8 cellular contexts compared by ENCODE assay signal in genomic region chr19:47231215-47232054, GRCh38. TPM values are rescaled to one million over a fixed set of nuclear protein-coding genes. Genes with fewer than 3 reads are reported as not detected.
DNase-seq lines count a peak whose midpoint lies in the region; ATAC-seq and TF ChIP-seq lines count a peak whose summit lies in the region.

No MANE protein-coding gene starts in this region.

- ATAC-seq in GM18909 (IDR thresholded peaks at IDR 0.05; ENCODE audit: poor library complexity, unreplicated experiment) = peak; percentile 22

- no peaks in the 10 kb centered on the region for H3K9me3 ChIP-seq in right atrium auricular region
- H3K9me3 ChIP-seq in prostate gland = no peaks in the 10 kb centered on the region

- intact Hi-C loops in prostate gland (cut with DNase I) = no loop called here

- H3K9ac ChIP-seq in KMS-11 = no peak overlapping the region; the same call in 1 of the 2 replicates

- peak overlapping the region; percentile 79; the same call in 1 of the 2 replicates for H2AFZ ChIP-seq in KMS-11 (ENCODE audit: low read depth)

- H3K4me1 ChIP-seq in KMS-11 (ENCODE audit: low read depth, poor library complexity, severe bottlenecking) = peaks cover 41% of the 10 kb centered on the region
- H3K4me1 ChIP-seq in right atrium auricular region = peaks cover 0 to 47% of the 10 kb centered on the region in 2 donors
- peaks cover 10% of the 10 kb centered on the region for H3K4me1 ChIP-seq in prostate gland (replicated peaks)

- H4K20me1 ChIP-seq in KMS-11 (ENCODE audit: insufficient read depth) = no peaks in the 10 kb centered on the region

- H3K79me2 ChIP-seq in KMS-11 (ENCODE audit: insufficient read depth, low read depth) = no peaks in the 10 kb centered on the region

- TF ChIP-seq POLR2A in prostate gland (IDR thresholded peaks at IDR 0.05) = peak; percentile 15

- 15% methylated on average over 20 of the region's 51 CpGs for WGBS in prostate gland

- H3K36me3 ChIP-seq in KMS-11 (ENCODE audit: insufficient read depth) (no peaks in the 10 kb centered on the region), right atrium auricular region (no peaks in the 10 kb centered on the region), prostate gland (no peaks in the 10 kb centered on the region)

- H3K27me3 ChIP-seq in KMS-11 (ENCODE audit: insufficient read depth, low read depth) (peaks cover 6% of the 10 kb centered on the region; the same call in 1 of the 2 replicates), right atrium auricular region (no peaks in the 10 kb centered on the region), prostate gland (replicated peaks; ENCODE audit: insufficient read depth) (no peaks in the 10 kb centered on the region)

- H3K27ac ChIP-seq in KMS-11 (no peak overlapping the region), right atrium auricular region (peak overlapping the region; percentile 66 to 77), prostate gland (peak overlapping the region; percentile 79 to 84)

- DNase-seq in AG09309 (ENCODE audit: low read depth) (no peak), T-helper 1 cell (peak; percentile 89 to 96 (median 92)), amygdala (lab: John Stamatoyannopoulos, UW) (peak in 52 of 56 donors; percentile 6 to 91 (median 65)), right atrium auricular region (ENCODE audit: low spot score) (no peak), prostate gland (ENCODE audit: low spot score) (peak; percentile 82), ureter (ENCODE audit: low spot score) (peak; percentile 91)

- peak overlapping the region; percentile 42 for H3K4me3 ChIP-seq in AG09309 (ENCODE audit: control insufficient read depth, low read depth, low read length)
- H3K4me3 ChIP-seq in KMS-11 (IDR thresholded peaks at IDR 0.05; ENCODE audit: insufficient read depth, low read depth, low read length) = no peak overlapping the region
- peak overlapping the region; percentile 43 to 84 for H3K4me3 ChIP-seq in right atrium auricular region
- peak overlapping the region; percentile 76 to 85 for H3K4me3 ChIP-seq in prostate gland

- no peak for TF ChIP-seq CTCF in AG09309 (IDR thresholded peaks at IDR 0.05; ENCODE audit: control insufficient read depth, insufficient read depth, low read depth, low read length, missing control alignments)
- no peak for TF ChIP-seq CTCF in KMS-11 (conservative IDR thresholded peaks at IDR 0.05; ENCODE audit: low read depth, low read length)
- no peak for TF ChIP-seq CTCF in right atrium auricular region (IDR thresholded peaks at IDR 0.05)
- no peak for TF ChIP-seq CTCF in prostate gland (IDR thresholded peaks at IDR 0.05)

- peak overlapping the region; percentile 87 for H3K4me2 ChIP-seq in KMS-11

RNA-seq across cellular contexts. Expression of gene BBC3, which starts 0.4 kb away (rescaled TPM):
- total RNA-seq in right atrium auricular region (1 to 10 TPM; 2.5 to 2.9 TPM), prostate gland (10 to 100 TPM; 11.1 to 12.8 TPM), ureter (9.9 TPM)

RNA-seq across cellular contexts. Expression of gene CCDC9, which starts 24.9 kb away (rescaled TPM):
- 10 to 100 TPM in 1 of 2 donors, 1 to 10 TPM in 1; 9.2 to 11.9 TPM for total RNA-seq in right atrium auricular region
- total RNA-seq in prostate gland = 10 to 100 TPM; 27.9 to 48.7 TPM
- 37.2 TPM for total RNA-seq in ureter

RNA-seq across cellular contexts. Expression of gene INAFM1, which starts 43.2 kb away (rescaled TPM):
- total RNA-seq in right atrium auricular region (1 to 10 TPM; 1.9 to 7.0 TPM), prostate gland (10 to 100 TPM; 11.4 to 30.2 TPM), ureter (22.2 TPM)

Comparison
In these comparisons a context has a peak if more than half of its experiments do, and no peak if none do; other contexts are left out.
1. DNase-seq: peak in T-helper 1 cell (5 of 5), amygdala (52 of 56), prostate gland (single experiment) and ureter (single experiment); none in AG09309 (single experiment) and right atrium auricular region (single experiment).